ENCODE assay signal across 30 cellular contexts in genomic region chr4:173151496-173151895, GRCh38.
"Had no signal": no experiment of that assay in that cellular context is flagged by ENCODE, and none has a peak within 500 bp of the region (broad histone marks: within the 10 kb centered on the region; RNA-seq: fewer than 3 reads in every experiment).

No MANE protein-coding gene starts in this region.

- H3K4me3 ChIP-seq: adrenal gland, ascending aorta, colonic mucosa, esophagus squamous epithelium, gastroesophageal sphincter, heart right ventricle, hepatocyte had no signal

- H3K27me3 ChIP-seq: adrenal gland, ascending aorta, colonic mucosa, esophagus squamous epithelium, gastroesophageal sphincter, heart right ventricle, hepatocyte had no signal

- H3K9me3 ChIP-seq: adrenal gland, ascending aorta, colonic mucosa, esophagus squamous epithelium, gastroesophageal sphincter, heart right ventricle had no signal

- H3K27ac Mint-ChIP-seq: activated B cell treated with CpG ODN at 0.5 μM for 24 hours; activated CD4-positive, alpha-beta memory T cell treated with anti-CD3 and anti-CD28 coated beads, Interleukin-2, amount 10 ng/mL, durations not matched to agents 7 days and 5 days; activated CD4-positive, alpha-beta T cell treated with anti-CD3 and anti-CD28 coated beads, Interleukin-2, amount 10 ng/mL, durations not matched to agents 7 days and 5 days; activated naive CD4-positive, alpha-beta T cell treated with anti-CD3 and anti-CD28 coated beads, Interleukin-2, amount 10 ng/mL, durations not matched to agents 7 days and 5 days; activated naive CD8-positive, alpha-beta T cell treated with anti-CD3 and anti-CD28 coated beads for 36 hours; activated naive CD8-positive, alpha-beta T cell treated with anti-CD3 and anti-CD28 coated beads, Interleukin-2, amount 50 U/mL, for 24 hours; activated T-cell treated with anti-CD3 and anti-CD28 coated beads, Interleukin-2, amount 50 U/mL, for 24 hours; activated T-cell treated with anti-CD3 and anti-CD28 coated beads, Interleukin-2, amount 50 U/mL, for 72 hours; brain; T-helper 17 cell; T-helper 2 cell treated with Interferon-gamma antibody and Interleukin-4, amounts not matched to agents 5 μg/mL and 100 μg/mL, for 36 hours had no signal

- H3K4me3 Mint-ChIP-seq: activated B cell treated with CpG ODN at 0.5 μM for 24 hours; activated CD4-positive, alpha-beta memory T cell treated with anti-CD3 and anti-CD28 coated beads, Interleukin-2, amount 10 ng/mL, durations not matched to agents 7 days and 5 days; activated CD4-positive, alpha-beta T cell treated with anti-CD3 and anti-CD28 coated beads, Interleukin-2, amount 10 ng/mL, durations not matched to agents 7 days and 5 days; activated naive CD4-positive, alpha-beta T cell treated with anti-CD3 and anti-CD28 coated beads, Interleukin-2, amount 10 ng/mL, durations not matched to agents 7 days and 5 days; activated naive CD8-positive, alpha-beta T cell treated with anti-CD3 and anti-CD28 coated beads for 36 hours; activated naive CD8-positive, alpha-beta T cell treated with anti-CD3 and anti-CD28 coated beads, Interleukin-2, amount 50 U/mL, for 24 hours; activated T-cell treated with anti-CD3 and anti-CD28 coated beads, Interleukin-2, amount 50 U/mL, for 24 hours; activated T-cell treated with anti-CD3 and anti-CD28 coated beads, Interleukin-2, amount 50 U/mL, for 72 hours; brain; T-helper 17 cell; T-helper 2 cell treated with Interferon-gamma antibody and Interleukin-4, amounts not matched to agents 5 μg/mL and 100 μg/mL, for 36 hours had no signal

- H3K36me3 Mint-ChIP-seq: activated naive CD4-positive, alpha-beta T cell treated with anti-CD3 and anti-CD28 coated beads, Interleukin-2, amount 10 ng/mL, durations not matched to agents 7 days and 5 days; activated naive CD8-positive, alpha-beta T cell treated with anti-CD3 and anti-CD28 coated beads for 36 hours; brain had no signal

- H3K36me3 ChIP-seq: adrenal gland, ascending aorta, colonic mucosa, esophagus squamous epithelium, gastroesophageal sphincter, heart right ventricle, WERI-Rb-1 had no signal

- H3K4me1 ChIP-seq: adrenal gland, ascending aorta, colonic mucosa, esophagus squamous epithelium, gastroesophageal sphincter, heart right ventricle had no signal

- H3K4me1 Mint-ChIP-seq: activated B cell treated with CpG ODN at 0.5 μM for 24 hours; activated CD4-positive, alpha-beta memory T cell treated with anti-CD3 and anti-CD28 coated beads, Interleukin-2, amount 10 ng/mL, durations not matched to agents 7 days and 5 days; activated CD4-positive, alpha-beta T cell treated with anti-CD3 and anti-CD28 coated beads, Interleukin-2, amount 10 ng/mL, durations not matched to agents 7 days and 5 days; activated naive CD4-positive, alpha-beta T cell treated with anti-CD3 and anti-CD28 coated beads, Interleukin-2, amount 10 ng/mL, durations not matched to agents 7 days and 5 days; activated naive CD8-positive, alpha-beta T cell treated with anti-CD3 and anti-CD28 coated beads for 36 hours; activated naive CD8-positive, alpha-beta T cell treated with anti-CD3 and anti-CD28 coated beads, Interleukin-2, amount 50 U/mL, for 24 hours; brain had no signal

- H3K9me3 Mint-ChIP-seq: activated B cell treated with CpG ODN at 0.5 μM for 24 hours; activated CD4-positive, alpha-beta memory T cell treated with anti-CD3 and anti-CD28 coated beads, Interleukin-2, amount 10 ng/mL, durations not matched to agents 7 days and 5 days; activated CD4-positive, alpha-beta T cell treated with anti-CD3 and anti-CD28 coated beads, Interleukin-2, amount 10 ng/mL, durations not matched to agents 7 days and 5 days; activated naive CD4-positive, alpha-beta T cell treated with anti-CD3 and anti-CD28 coated beads, Interleukin-2, amount 10 ng/mL, durations not matched to agents 7 days and 5 days; activated naive CD8-positive, alpha-beta T cell treated with anti-CD3 and anti-CD28 coated beads for 36 hours; activated naive CD8-positive, alpha-beta T cell treated with anti-CD3 and anti-CD28 coated beads, Interleukin-2, amount 50 U/mL, for 24 hours; activated T-cell treated with anti-CD3 and anti-CD28 coated beads, Interleukin-2, amount 50 U/mL, for 24 hours; activated T-cell treated with anti-CD3 and anti-CD28 coated beads, Interleukin-2, amount 50 U/mL, for 72 hours; brain; T-helper 2 cell treated with Interferon-gamma antibody and Interleukin-4, amounts not matched to agents 5 μg/mL and 100 μg/mL, for 36 hours had no signal

- ATAC-seq: activated CD4-positive, CD25-positive, alpha-beta regulatory T cell treated with anti-CD3 and anti-CD28 coated beads, Interleukin-2, amount 50 U/mL, for 24 hours; activated naive CD8-positive, alpha-beta T cell treated with anti-CD3 and anti-CD28 coated beads, Interleukin-2, amount 50 U/mL, for 24 hours; activated T-cell treated with anti-CD3 and anti-CD28 coated beads, Interleukin-2, amount 50 U/mL, for 72 hours; gastroesophageal sphincter; heart right ventricle; T-helper 17 cell had no signal

- DNase-seq: activated B cell treated with CpG ODN at 0.5 μM for 24 hours; activated CD4-positive, alpha-beta memory T cell treated with anti-CD3 and anti-CD28 coated beads, Interleukin-2, amount 10 ng/mL, durations not matched to agents 7 days and 5 days; activated CD4-positive, alpha-beta T cell treated with anti-CD3 and anti-CD28 coated beads, Interleukin-2, amount 10 ng/mL, durations not matched to agents 7 days and 5 days; activated CD4-positive, alpha-beta T cell treated with anti-CD3 and anti-CD28 coated beads, Interleukin-2, amount 50 U/mL, for 4 hours; activated CD8-positive, alpha-beta memory T cell treated with anti-CD3 and anti-CD28 coated beads, Interleukin-2, amount 50 U/mL, for 48 hours; activated gamma-delta T cell; activated naive CD4-positive, alpha-beta T cell; activated naive CD4-positive, alpha-beta T cell treated with anti-CD3 and anti-CD28 coated beads, Interleukin-2, amount 10 ng/mL, durations not matched to agents 7 days and 5 days; activated naive CD8-positive, alpha-beta T cell treated with anti-CD3 and anti-CD28 coated beads for 36 hours; activated naive CD8-positive, alpha-beta T cell treated with anti-CD3 and anti-CD28 coated beads, Interleukin-2, amount 50 U/mL, for 24 hours; activated T-cell treated with anti-CD3 and anti-CD28 coated beads for 4 hours; activated T-cell treated with anti-CD3 and anti-CD28 coated beads, Interleukin-2, amount 50 U/mL, for 24 hours; activated T-cell treated with anti-CD3 and anti-CD28 coated beads, Interleukin-2, amount 50 U/mL, for 72 hours; adrenal gland; amygdala; colonic mucosa; effector CD8-positive, alpha-beta T cell; esophagus squamous epithelium; foreskin melanocyte; heart right ventricle; T-helper 1 cell; T-helper 17 cell; T1000; WERI-Rb-1 had no signal

- H3K27me3 Mint-ChIP-seq: activated B cell treated with CpG ODN at 0.5 μM for 24 hours; activated CD4-positive, alpha-beta memory T cell treated with anti-CD3 and anti-CD28 coated beads, Interleukin-2, amount 10 ng/mL, durations not matched to agents 7 days and 5 days; activated naive CD4-positive, alpha-beta T cell treated with anti-CD3 and anti-CD28 coated beads, Interleukin-2, amount 10 ng/mL, durations not matched to agents 7 days and 5 days; activated naive CD8-positive, alpha-beta T cell treated with anti-CD3 and anti-CD28 coated beads for 36 hours; activated naive CD8-positive, alpha-beta T cell treated with anti-CD3 and anti-CD28 coated beads, Interleukin-2, amount 50 U/mL, for 24 hours; activated T-cell treated with anti-CD3 and anti-CD28 coated beads, Interleukin-2, amount 50 U/mL, for 24 hours; T-helper 17 cell had no signal
